Comparison of ENCODE assay signal across 23 cellular contexts in genomic region chr3:20836801-20837200, GRCh38.
"Had no signal": no experiment of that assay in that cellular context is flagged by ENCODE, and none has a peak within 500 bp of the region (broad histone marks: within the 10 kb centered on the region; RNA-seq: fewer than 3 reads in every experiment).

No MANE protein-coding gene starts in this region.

- H2AFZ ChIP-seq: hepatocyte had no signal

- DNase-seq: cortex of kidney; dorsolateral prefrontal cortex; effector CD8-positive, alpha-beta T cell; esophagus squamous epithelium; foreskin fibroblast; head of caudate nucleus; kidney; left colon; left ventricle myocardium superior; mesendoderm; naive thymus-derived CD4-positive, alpha-beta T cell; sigmoid colon; stimulated activated CD4-positive, alpha-beta T cell treated with anti-CD3 and anti-CD28 coated beads, Interleukin-2, amount 100 ng/mL, for 24 hours; stimulated activated CD4-positive, alpha-beta T cell treated with anti-CD3 and anti-CD28 coated beads, Interleukin-4, amount 100 ng/mL, for 4 hours; stimulated activated naive B cell treated with anti-CD40 and anti-IgM and Interleukin-4, amounts not matched to agents 10 μg/mL and 1 μg/mL and 100 μg/mL, for 72 hours; stimulated activated naive CD8-positive, alpha-beta T cell treated with anti-CD3 and anti-CD28 coated beads, Interleukin-15, amount 100 ng/mL, for 72 hours; transverse colon had no signal

- H3K36me3 Mint-ChIP-seq: stimulated activated naive B cell treated with anti-CD40 and anti-IgM and Interleukin-4, amounts not matched to agents 10 μg/mL and 1 μg/mL and 100 μg/mL, for 72 hours had no signal

- H3K27me3 Mint-ChIP-seq: naive thymus-derived CD4-positive, alpha-beta T cell; stimulated activated naive B cell treated with anti-CD40 and anti-IgM and Interleukin-4, amounts not matched to agents 10 μg/mL and 1 μg/mL and 100 μg/mL, for 72 hours; stimulated activated naive CD8-positive, alpha-beta T cell treated with anti-CD3 and anti-CD28 coated beads, Interleukin-15, amount 100 ng/mL, for 72 hours had no signal

- H3K4me1 ChIP-seq: esophagus squamous epithelium, right atrium auricular region, sigmoid colon, transverse colon had no signal

- H3K27ac Mint-ChIP-seq: naive thymus-derived CD4-positive, alpha-beta T cell; stimulated activated naive B cell treated with anti-CD40 and anti-IgM and Interleukin-4, amounts not matched to agents 10 μg/mL and 1 μg/mL and 100 μg/mL, for 72 hours; stimulated activated naive CD8-positive, alpha-beta T cell treated with anti-CD3 and anti-CD28 coated beads, Interleukin-15, amount 100 ng/mL, for 72 hours had no signal

- H3K4me3 Mint-ChIP-seq: naive thymus-derived CD4-positive, alpha-beta T cell; stimulated activated naive B cell treated with anti-CD40 and anti-IgM and Interleukin-4, amounts not matched to agents 10 μg/mL and 1 μg/mL and 100 μg/mL, for 72 hours; stimulated activated naive CD8-positive, alpha-beta T cell treated with anti-CD3 and anti-CD28 coated beads, Interleukin-15, amount 100 ng/mL, for 72 hours had no signal

- H3K4me2 ChIP-seq: hepatocyte had no signal

- H3K79me2 ChIP-seq: hepatocyte had no signal

- H3K27me3 ChIP-seq: dorsolateral prefrontal cortex, esophagus squamous epithelium, hepatocyte, neutrophil, right atrium auricular region, sigmoid colon, transverse colon had no signal

- H3K4me1 Mint-ChIP-seq: naive thymus-derived CD4-positive, alpha-beta T cell; stimulated activated naive B cell treated with anti-CD40 and anti-IgM and Interleukin-4, amounts not matched to agents 10 μg/mL and 1 μg/mL and 100 μg/mL, for 72 hours; stimulated activated naive CD8-positive, alpha-beta T cell treated with anti-CD3 and anti-CD28 coated beads, Interleukin-15, amount 100 ng/mL, for 72 hours had no signal

- H3K36me3 ChIP-seq: esophagus squamous epithelium, neutrophil, right atrium auricular region, sigmoid colon, thoracic aorta, transverse colon had no signal

- H3K4me3 ChIP-seq: dorsolateral prefrontal cortex, esophagus squamous epithelium, hepatocyte, lung, right atrium auricular region, sigmoid colon, skin epidermis, thoracic aorta, transverse colon had no signal

- ATAC-seq: left colon; left ventricle myocardium superior; naive thymus-derived CD4-positive, alpha-beta T cell; stimulated activated naive B cell treated with anti-CD40 and anti-IgM and Interleukin-4, amounts not matched to agents 10 μg/mL and 1 μg/mL and 100 μg/mL, for 72 hours; stimulated activated naive CD8-positive, alpha-beta T cell treated with anti-CD3 and anti-CD28 coated beads, Interleukin-15, amount 100 ng/mL, for 72 hours had no signal

- H3K9me3 Mint-ChIP-seq: stimulated activated naive CD8-positive, alpha-beta T cell treated with anti-CD3 and anti-CD28 coated beads, Interleukin-15, amount 100 ng/mL, for 72 hours had no signal

- H3K27ac ChIP-seq: dorsolateral prefrontal cortex, esophagus squamous epithelium, hepatocyte, neutrophil, right atrium auricular region, sigmoid colon, skin epidermis, thoracic aorta, transverse colon had no signal

- H3K9me3 ChIP-seq: neutrophil, right atrium auricular region, thoracic aorta had no signal
